ENCODE assay signal across 9 cellular contexts in the genomic region with DNA sequence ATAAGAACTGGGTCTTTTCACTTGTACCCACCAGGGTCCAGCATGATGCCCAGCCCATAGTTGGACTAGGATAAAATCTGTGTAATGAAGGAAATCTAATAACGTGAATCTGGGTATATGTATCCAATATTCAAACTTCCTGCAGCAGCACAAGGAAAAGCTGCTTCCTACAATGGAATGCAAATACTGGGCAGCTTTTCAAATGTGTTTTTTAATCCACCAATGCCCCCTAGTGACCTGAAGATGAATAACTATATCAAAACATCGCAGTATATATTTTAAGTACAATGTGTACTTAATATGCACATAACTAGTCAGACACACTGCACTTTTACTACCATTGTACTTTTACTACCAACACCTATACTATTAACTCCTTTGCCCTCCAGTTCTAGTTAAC. TPM values are rescaled to one million over a fixed set of nuclear protein-coding genes. Genes with fewer than 3 reads are reported as not detected.
DNase-seq lines count a peak whose midpoint lies in the region; ATAC-seq and TF ChIP-seq lines count a peak whose summit lies in the region.
"Had no signal": no experiment of that assay in that cellular context is flagged by ENCODE, and none has a peak within 500 bp of the region (broad histone marks: within the 10 kb centered on the region; RNA-seq: fewer than 3 reads in every experiment).

No MANE protein-coding gene starts in this region.

- peak overlapping the region; percentile 59 for H3K4me2 ChIP-seq in DOHH2 (ENCODE audit: low read length)
- peak overlapping the region; percentile 61 for H3K4me2 ChIP-seq in fibroblast of lung (ENCODE audit: extremely low read depth, insufficient read depth, low read length)
- H3K4me2 ChIP-seq in neuronal stem cell (ENCODE audit: insufficient read depth, low read length, poor library complexity, severe bottlenecking) = no peak overlapping the region

- no peaks in the 10 kb centered on the region for H3K27me3 ChIP-seq in DOHH2 (ENCODE audit: control insufficient read depth, low read length)
- H3K27me3 ChIP-seq in fibroblast of lung (ENCODE audit: control insufficient read depth, insufficient read depth, low read length) = no peaks in the 10 kb centered on the region
- H3K27me3 ChIP-seq in neuronal stem cell (ENCODE audit: control insufficient read depth in 3 of 3, insufficient read depth in 3 of 3, low read depth in 1 of 3, low read length in 3 of 3) = no peaks in the 10 kb centered on the region

- H2BK12ac ChIP-seq in neuronal stem cell (ENCODE audit: low read length) = no peak overlapping the region

- in situ Hi-C loops in KBM-7 (cut with MboI; ENCODE audit: low pct_unique_long_range_greater_than_20kb, low sequenced_read_pairs) = loop anchor here (10.0 kb wide), 1 partner anchor 208 kb away; no protein-coding TSS in a partner anchor

- H4K20me1 ChIP-seq in DOHH2 (ENCODE audit: control insufficient read depth, insufficient read depth, low read depth, low read length) (no peaks in the 10 kb centered on the region), fibroblast of lung (ENCODE audit: control insufficient read depth, extremely low read depth, insufficient read depth, low read length) (no peaks in the 10 kb centered on the region)

- WGBS in neuronal stem cell (ENCODE audit: extremely low coverage in 2 of 2, insufficient read length in 2 of 2, insufficient replicate concordance in 1 of 2), 2 donors = no CpG with 5 or more reads among the region's 2 CpGs

- H2BK15ac ChIP-seq in neuronal stem cell (ENCODE audit: low read length) = no peak overlapping the region

- H2BK5ac ChIP-seq in neuronal stem cell (ENCODE audit: low read length) = no peak overlapping the region

- H3K4ac ChIP-seq in neuronal stem cell (ENCODE audit: low read length) = no peak overlapping the region

- H3K79me1 ChIP-seq in neuronal stem cell (ENCODE audit: low read depth, low read length) = no peaks in the 10 kb centered on the region

- no peak overlapping the region for H2BK120ac ChIP-seq in neuronal stem cell (ENCODE audit: low read depth, low read length)

- H3K14ac ChIP-seq in neuronal stem cell (ENCODE audit: low read length) = no peak overlapping the region

- H3K4me3 ChIP-seq in DOHH2 (ENCODE audit: low read length) (peak overlapping the region; percentile 49), fibroblast of lung (replicated peaks in 1 of 4; ENCODE audit: control extremely low read depth in 1 of 4, insufficient read depth in 1 of 4, low read depth in 3 of 4, low read length in 4 of 4) (peak overlapping the region in 1 of 4 experiments; percentile 14), neuronal stem cell (ENCODE audit: low read length in 2 of 2) (no peak overlapping the region)

- H2AK5ac ChIP-seq in neuronal stem cell (ENCODE audit: low read depth, low read length) = no peak overlapping the region

- H3K4me1 ChIP-seq in DOHH2 (ENCODE audit: control insufficient read depth, low read length) (peaks cover 31% of the 10 kb centered on the region), fibroblast of lung (ENCODE audit: control insufficient read depth, extremely low read depth, insufficient read depth, low read length) (peaks cover 5% of the 10 kb centered on the region), neuronal stem cell (ENCODE audit: control insufficient read depth in 2 of 2, insufficient read depth in 1 of 2, low read depth in 1 of 2, low read length in 2 of 2) (peaks cover 1 to 8% of the 10 kb centered on the region in 2 donors)

- DNase-seq in KBM-7 = peak; percentile 84
- DNase-seq in SK-N-DZ (ENCODE audit: low spot score) = peak; percentile 40
- DNase-seq in fibroblast of lung (ENCODE audit: low read depth in 2 of 2) = peak; percentile 54 to 80
- DNase-seq in neuronal stem cell (ENCODE audit: low spot score) = no peak

- no peaks in the 10 kb centered on the region for H3F3A ChIP-seq in DOHH2 (ENCODE audit: control insufficient read depth, insufficient read depth)

- no peaks in the 10 kb centered on the region for H3K36me3 ChIP-seq in DOHH2 (ENCODE audit: control insufficient read depth, low read length)
- H3K36me3 ChIP-seq in fibroblast of lung (ENCODE audit: control insufficient read depth, insufficient read depth, low read length) = no peaks in the 10 kb centered on the region
- no peaks in the 10 kb centered on the region for H3K36me3 ChIP-seq in neuronal stem cell (replicated peaks in 1 of 2; ENCODE audit: control insufficient read depth in 2 of 2, insufficient read depth in 2 of 2, low read length in 2 of 2)

- no peak overlapping the region for H4K8ac ChIP-seq in neuronal stem cell (ENCODE audit: low read depth, low read length)

- H3K9me2 ChIP-seq in DOHH2 (replicated peaks; ENCODE audit: control insufficient read depth, low read length) = no peaks in the 10 kb centered on the region

- no peak overlapping the region for H3K23ac ChIP-seq in neuronal stem cell (ENCODE audit: low read depth, low read length, poor library complexity)

- H3K9me3 ChIP-seq in DOHH2 (ENCODE audit: control insufficient read depth, insufficient read depth, low read length) (no peaks in the 10 kb centered on the region), fibroblast of lung (ENCODE audit: control insufficient read depth, insufficient read depth, low read depth, low read length) (no peaks in the 10 kb centered on the region), neuronal stem cell (replicated peaks in 1 of 2; ENCODE audit: control insufficient read depth in 2 of 2, insufficient read depth in 1 of 2, low read depth in 1 of 2, low read length in 2 of 2) (no peaks in the 10 kb centered on the region)

- H3K79me2 ChIP-seq in DOHH2 (ENCODE audit: control insufficient read depth, low read length) (peaks cover 41% of the 10 kb centered on the region), fibroblast of lung (ENCODE audit: control insufficient read depth, insufficient read depth, low read length) (no peaks in the 10 kb centered on the region)

- no peak overlapping the region for H2AFZ ChIP-seq in fibroblast of lung (ENCODE audit: low read length)
- peak overlapping the region; percentile 60 for H2AFZ ChIP-seq in neuronal stem cell (ENCODE audit: low read length)

- ATAC-seq in GM18511 (IDR thresholded peaks at IDR 0.05; ENCODE audit: unreplicated experiment) (no peak), GM19035 (IDR thresholded peaks at IDR 0.05; ENCODE audit: unreplicated experiment) (no peak), GM19452 (IDR thresholded peaks at IDR 0.05; ENCODE audit: unreplicated experiment) (no peak)

- H3K18ac ChIP-seq in neuronal stem cell (ENCODE audit: low read length) = no peak overlapping the region

- H3K27ac ChIP-seq in DOHH2 (ENCODE audit: low read depth, low read length) = no peak overlapping the region; the same call in 1 of the 2 replicates
- H3K27ac ChIP-seq in fibroblast of lung (ENCODE audit: insufficient read depth, low read length) = no peak overlapping the region
- no peak overlapping the region for H3K27ac ChIP-seq in neuronal stem cell (replicated peaks; ENCODE audit: low read length)

- TF ChIP-seq CTCF in DOHH2 (IDR thresholded peaks at IDR 0.05; ENCODE audit: low read depth, low read length, poor library complexity, severe bottlenecking) (peak; percentile 33), fibroblast of lung (conservative IDR thresholded peaks at IDR 0.05 in 1 of 2, IDR thresholded peaks at IDR 0.05 in 1 of 2; ENCODE audit: low read depth in 1 of 2, low read length in 2 of 2) (peak; percentile 3 to 33)

- no peak overlapping the region for H4K91ac ChIP-seq in neuronal stem cell (ENCODE audit: low read depth, low read length, poor library complexity)

- no peak overlapping the region for H3K9ac ChIP-seq in fibroblast of lung (ENCODE audit: insufficient read depth, low read length)
- H3K9ac ChIP-seq in neuronal stem cell (ENCODE audit: low read depth, low read length, poor library complexity) = no peak overlapping the region

RNA-seq across cellular contexts. Expression of gene APOO, which starts 5.3 kb away (rescaled TPM):
- polyA plus RNA-seq in SK-N-DZ (2014; cell fraction: cytosol; rRNA removed) = 35.0 and 41.1 TPM in 2 replicates
- polyA plus RNA-seq in SK-N-DZ (2014; cell fraction: nucleus; rRNA removed) = 19.8 and 20.8 TPM in 2 replicates
- total RNA-seq in fibroblast of lung = 6.2 and 8.1 TPM in 2 replicates
- polyA plus RNA-seq in fibroblast of lung = 16.5 and 17.0 TPM in 2 replicates
- polyA plus RNA-seq in fibroblast of lung (2012) = 23.7 and 25.1 TPM in 2 replicates
- polyA minus RNA-seq in fibroblast of lung (ENCODE audit: low replicate concordance) = 3.5 TPM in 1 of 2 replicates, not detected in the other
- polyA plus RNA-seq in neuronal stem cell (2013, experiment 1 of 2) = 97.2 TPM
- 90.1 TPM for polyA plus RNA-seq in neuronal stem cell (2013, experiment 2 of 2)

RNA-seq across cellular contexts. Expression of gene CXorf58, which starts 5.4 kb away (rescaled TPM):
- not detected in 2 replicates for polyA plus RNA-seq in SK-N-DZ (2014; cell fraction: cytosol; rRNA removed)
- not detected in 2 replicates for polyA plus RNA-seq in SK-N-DZ (2014; cell fraction: nucleus; rRNA removed)
- total RNA-seq in fibroblast of lung = not detected in 2 replicates
- polyA plus RNA-seq in fibroblast of lung = not detected in 2 replicates
- not detected in 2 replicates for polyA plus RNA-seq in fibroblast of lung (2012)
- polyA minus RNA-seq in fibroblast of lung (ENCODE audit: low replicate concordance) = not detected in 2 replicates
- 0.01 TPM for polyA plus RNA-seq in neuronal stem cell (2013, experiment 1 of 2)
- not detected for polyA plus RNA-seq in neuronal stem cell (2013, experiment 2 of 2)
- total RNA-seq: T-helper 2 cell treated with Interferon-gamma antibody and Interleukin-4, amounts not matched to agents 100 ng/mL and 5 ng/mL, for 36 hours had no signal
